In the genomic region with DNA sequence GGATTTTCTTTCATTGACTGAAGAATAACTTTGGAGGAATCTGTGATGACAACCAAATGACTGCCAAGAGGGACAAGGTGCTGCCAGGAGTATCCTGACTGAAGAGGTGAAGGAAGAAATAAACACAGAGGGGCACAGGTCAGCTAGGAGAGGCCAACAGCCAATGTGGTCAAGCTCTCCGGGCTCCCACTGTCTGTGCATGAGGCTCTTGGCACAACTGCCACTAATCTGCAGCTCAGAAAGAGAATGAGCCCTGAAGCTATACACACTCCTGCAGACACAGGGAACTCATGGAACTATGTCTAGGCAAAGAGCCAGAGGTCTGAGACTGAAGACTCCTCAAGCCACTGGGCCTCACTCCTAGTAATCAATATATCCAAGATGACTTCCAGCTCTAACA, we compare ENCODE assay signal across 31 cellular contexts. TPM values are rescaled to one million over a fixed set of nuclear protein-coding genes. Genes with fewer than 3 reads are reported as not detected.
"Had no signal": no experiment of that assay in that cellular context is flagged by ENCODE, and none has a peak within 500 bp of the region (broad histone marks: within the 10 kb centered on the region; RNA-seq: fewer than 3 reads in every experiment).

No MANE protein-coding gene starts in this region.

- DNase-seq: activated B cell treated with CpG ODN at 0.5 μM for 24 hours; activated CD4-positive, alpha-beta memory T cell treated with anti-CD3 and anti-CD28 coated beads, Interleukin-2, amount 10 ng/mL, durations not matched to agents 7 days and 5 days; activated CD4-positive, alpha-beta T cell treated with anti-CD3 and anti-CD28 coated beads, Interleukin-2, amount 10 ng/mL, durations not matched to agents 7 days and 5 days; activated gamma-delta T cell; activated naive CD4-positive, alpha-beta T cell treated with anti-CD3 and anti-CD28 coated beads for 36 hours; activated T-cell treated with anti-CD3 and anti-CD28 coated beads for 4 hours; activated T-cell treated with anti-CD3 and anti-CD28 coated beads, Interleukin-2, amount 50 U/mL, for 48 hours; anterior cingulate cortex; central memory CD4-positive, alpha-beta T cell; MG63; MV-4-11; NCI-H1092 treated with DMSO at 0.1 percent for 48 hours; NCI-H1417 treated with DMSO at 0.1 percent for 48 hours; NCI-H1694 treated with DMSO at 0.1 percent for 48 hours; NCI-H2029 treated with DMSO at 0.1 percent for 48 hours; NCI-H345; NCI-H510A; NCI-H526 treated with DMSO at 0.1 percent for 48 hours; NCI-H82; SHP77 treated with DMSO at 0.1 percent for 48 hours; T-cell; T-helper 2 cell; T1000 had no signal

- H3K27me3 ChIP-seq: breast epithelium, MG63 had no signal

- H3K9ac ChIP-seq: KMS-11 had no signal

- H3K27ac ChIP-seq: breast epithelium, KMS-11, RWPE1, SK-N-MC had no signal

- H3K4me3 ChIP-seq: breast epithelium, MG63, SK-N-MC had no signal

- H3K4me2 ChIP-seq: KMS-11 had no signal

- ATAC-seq: activated T-helper 17 cell treated with anti-CD3 and anti-CD28 coated beads, Interleukin-2, amount 50 U/mL, for 72 hours; Panc1; T-cell had no signal

- H3K36me3 ChIP-seq: breast epithelium had no signal

- H3K4me1 ChIP-seq: breast epithelium had no signal

- H3K9me3 ChIP-seq: breast epithelium, MG63 had no signal

RNA-seq across cellular contexts. Expression of gene THRSP, which starts 6.9 kb away (rescaled TPM):
- total RNA-seq: activated B cell treated with CpG ODN at 0.5 μM for 24 hours; activated CD4-positive, alpha-beta memory T cell treated with anti-CD3 and anti-CD28 coated beads, Interleukin-2, amount 10 ng/mL, durations not matched to agents 7 days and 5 days; activated CD4-positive, alpha-beta T cell treated with anti-CD3 and anti-CD28 coated beads, Interleukin-2, amount 10 ng/mL, durations not matched to agents 7 days and 5 days; activated CD8-positive, alpha-beta memory T cell treated with anti-CD3 and anti-CD28 coated beads for 36 hours; activated naive CD4-positive, alpha-beta T cell treated with anti-CD3 and anti-CD28 coated beads for 36 hours; activated T-helper 17 cell treated with anti-CD3 and anti-CD28 coated beads, Interleukin-2, amount 50 U/mL, for 72 hours; OCI-LY7; T-cell had no signal

RNA-seq across cellular contexts. Expression of gene KCTD14, which starts 47.5 kb away (rescaled TPM):
- total RNA-seq: OCI-LY7 had no signal
